ENCODE assay signal across 25 cellular contexts in genomic region chr1:167507719-167508118, GRCh38. TPM values are rescaled to one million over a fixed set of nuclear protein-coding genes. Genes with fewer than 3 reads are reported as not detected.
"Had no signal": no experiment of that assay in that cellular context is flagged by ENCODE, and none has a peak within 500 bp of the region (broad histone marks: within the 10 kb centered on the region; RNA-seq: fewer than 3 reads in every experiment).

No MANE protein-coding gene starts in this region.

- H3K9me3 Mint-ChIP-seq: activated naive CD4-positive, alpha-beta T cell treated with anti-CD3 and anti-CD28 coated beads, Interleukin-2, amount 10 ng/mL, durations not matched to agents 7 days and 5 days; neural crest cell had no signal

- H3K4me3 ChIP-seq: colonic mucosa, dorsolateral prefrontal cortex, esophagus muscularis mucosa, gastrocnemius medialis, sigmoid colon, SJCRH30, smooth muscle cell, thyroid gland, upper lobe of right lung had no signal

- H3K27me3 Mint-ChIP-seq: activated CD8-positive, alpha-beta memory T cell treated with anti-CD3 and anti-CD28 coated beads, Interleukin-2, amount 10 ng/mL, durations not matched to agents 7 days and 5 days; activated naive CD4-positive, alpha-beta T cell treated with anti-CD3 and anti-CD28 coated beads, Interleukin-2, amount 10 ng/mL, durations not matched to agents 7 days and 5 days had no signal

- H3K4me1 ChIP-seq: colonic mucosa, esophagus muscularis mucosa, gastrocnemius medialis, sigmoid colon, thyroid gland, upper lobe of right lung had no signal

- ATAC-seq: activated CD8-positive, alpha-beta memory T cell treated with anti-CD3 and anti-CD28 coated beads, Interleukin-2, amount 10 ng/mL, durations not matched to agents 7 days and 5 days; gastrocnemius medialis; upper lobe of right lung had no signal

- H3K36me3 ChIP-seq: colonic mucosa, esophagus muscularis mucosa, gastrocnemius medialis, sigmoid colon, SJCRH30, thyroid gland, upper lobe of right lung had no signal

- DNase-seq: activated CD4-positive, alpha-beta T cell treated with anti-CD3 and anti-CD28 coated beads, Interleukin-2, amount 50 U/mL, for 4 hours; activated CD8-positive, alpha-beta memory T cell treated with anti-CD3 and anti-CD28 coated beads, Interleukin-2, amount 10 ng/mL, durations not matched to agents 7 days and 5 days; activated naive CD4-positive, alpha-beta T cell treated with anti-CD3 and anti-CD28 coated beads, Interleukin-2, amount 10 ng/mL, durations not matched to agents 7 days and 5 days; activated T-cell treated with anti-CD3 and anti-CD28 coated beads for 4 hours; amniotic stem cell; colonic mucosa; gastrocnemius medialis; hippocampal formation; retina; sigmoid colon; SJCRH30; stimulated activated CD4-positive, alpha-beta T cell treated with anti-CD3 and anti-CD28 coated beads, Interleukin-15, amount 100 ng/mL, for 24 hours; stimulated activated naive CD4-positive, alpha-beta T cell treated with Interleukin-2 at 50 U/mL for 16 hours; substantia nigra; T-helper 1 cell; T-helper 9 cell; thyroid gland; upper lobe of right lung had no signal

- H3K9me3 ChIP-seq: colonic mucosa, esophagus muscularis mucosa, gastrocnemius medialis, sigmoid colon, SJCRH30, thyroid gland, upper lobe of right lung had no signal

- H3K4me3 Mint-ChIP-seq: activated CD8-positive, alpha-beta memory T cell treated with anti-CD3 and anti-CD28 coated beads, Interleukin-2, amount 10 ng/mL, durations not matched to agents 7 days and 5 days; activated naive CD4-positive, alpha-beta T cell treated with anti-CD3 and anti-CD28 coated beads, Interleukin-2, amount 10 ng/mL, durations not matched to agents 7 days and 5 days; neural crest cell had no signal

- H3K27ac Mint-ChIP-seq: activated CD8-positive, alpha-beta memory T cell treated with anti-CD3 and anti-CD28 coated beads, Interleukin-2, amount 10 ng/mL, durations not matched to agents 7 days and 5 days; progenitor cell of endocrine pancreas had no signal

- H3K27ac ChIP-seq: colonic mucosa, dorsolateral prefrontal cortex, esophagus muscularis mucosa, gastrocnemius medialis, sigmoid colon, SJCRH30, thyroid gland, upper lobe of right lung had no signal

- H3K27me3 ChIP-seq: colonic mucosa, dorsolateral prefrontal cortex, gastrocnemius medialis, sigmoid colon, SJCRH30, thyroid gland, upper lobe of right lung had no signal

RNA-seq across cellular contexts. Expression of gene CD247, which starts 10.6 kb away (rescaled TPM):
- total RNA-seq: bronchial epithelial cell, osteoblast, progenitor cell of endocrine pancreas had no signal
- polyA plus RNA-seq: smooth muscle cell had no signal
